8 cellular contexts compared by ENCODE assay signal in the genomic region with DNA sequence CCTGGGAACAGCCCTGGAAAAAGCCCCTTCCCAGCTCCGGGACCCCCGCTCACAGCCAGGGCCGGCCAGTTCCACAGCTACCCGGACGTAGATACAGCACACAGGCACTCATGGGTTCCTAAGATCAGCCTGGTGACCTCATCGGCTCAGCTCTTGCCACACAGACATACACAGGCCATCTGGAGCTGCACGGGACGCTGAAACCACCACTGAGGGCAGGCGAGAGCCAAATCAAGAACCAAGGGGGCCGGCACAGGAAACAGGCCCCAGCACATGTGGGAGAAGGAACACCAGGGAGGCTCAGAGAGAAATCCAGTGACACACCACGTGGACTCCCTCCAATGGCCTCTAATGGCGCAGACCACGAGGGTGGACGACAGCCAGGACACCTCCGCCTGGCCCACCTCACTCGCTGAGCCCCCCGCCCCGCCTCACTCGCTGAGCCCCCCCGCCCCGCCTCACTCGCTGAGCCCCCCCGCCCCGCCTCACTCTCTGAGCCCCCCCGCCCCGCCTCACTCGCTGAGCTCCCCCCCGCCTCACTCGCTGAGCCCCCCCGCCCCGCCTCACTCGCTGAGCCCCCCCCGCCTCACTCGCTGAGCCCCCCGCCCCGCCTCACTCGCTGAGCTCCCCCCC.
DNase-seq lines count a peak whose midpoint lies in the region; ATAC-seq and TF ChIP-seq lines count a peak whose summit lies in the region.

No MANE protein-coding gene starts in this region.

- peak overlapping the region; percentile 61 for H3K9ac ChIP-seq in KMS-11

- H3K27ac Mint-ChIP-seq in activated T-helper 1 cell treated with anti-CD3 and anti-CD28 coated beads, Interleukin-12 subunit alpha, Interleukin-12 subunit beta, Interleukin-2, Interleukin-4 antibody, amounts not matched to agents 30 ng/mL and 10 ng/mL and 1 ng/mL, durations not matched to agents 14 hours and 24 hours and 36 hours, result peak overlapping the region; percentile 44

- H3K4me2 ChIP-seq in KMS-11, result peak overlapping the region; percentile 96

- peaks cover 34% of the 10 kb centered on the region for H3K36me3 Mint-ChIP-seq in activated T-helper 1 cell treated with anti-CD3 and anti-CD28 coated beads, Interleukin-12 subunit alpha, Interleukin-12 subunit beta, Interleukin-2, Interleukin-4 antibody, amounts not matched to agents 30 ng/mL and 10 ng/mL and 1 ng/mL, durations not matched to agents 14 hours and 24 hours and 36 hours (ENCODE audit: low read depth)

- DNase-seq in ELR (ENCODE audit: low read depth) (peak; percentile 58), iris pigment epithelial cell (ENCODE audit: low read depth) (peak; percentile 93), HuH-7.5 (ENCODE audit: low spot score) (no peak), medulla oblongata (ENCODE audit: extremely low spot score) (no peak), NCI-H187 treated with DMSO at 0.1 percent for 48 hours (lab: John Stamatoyannopoulos, UW) (no peak)
- no peak for DNase-seq in activated T-helper 1 cell treated with anti-CD3 and anti-CD28 coated beads, Interleukin-12 subunit alpha, Interleukin-12 subunit beta, Interleukin-2, Interleukin-4 antibody, amounts not matched to agents 30 ng/mL and 10 ng/mL and 1 ng/mL, durations not matched to agents 14 hours and 24 hours and 36 hours (ENCODE audit: low spot score)

- H3K4me1 ChIP-seq in KMS-11 (ENCODE audit: low read depth, poor library complexity, severe bottlenecking), result peaks cover 10% of the 10 kb centered on the region

- intact Hi-C loops in activated T-helper 1 cell treated with anti-CD3 and anti-CD28 coated beads, Interleukin-12 subunit alpha, Interleukin-12 subunit beta, Interleukin-2, Interleukin-4 antibody, amounts not matched to agents 30 ng/mL and 10 ng/mL and 1 ng/mL, durations not matched to agents 14 hours and 24 hours and 36 hours (cut with micrococcal nuclease), result no loop called here

- H3K79me2 ChIP-seq in KMS-11 (ENCODE audit: insufficient read depth, low read depth), result no peaks in the 10 kb centered on the region

- no peaks in the 10 kb centered on the region for H3K36me3 ChIP-seq in KMS-11 (ENCODE audit: insufficient read depth)

- 0 out of 2 replicates have a peak, but pooled peaks have one; percentile 19 for TF ChIP-seq CTCF in KMS-11 (conservative IDR thresholded peaks at IDR 0.05; ENCODE audit: low read depth, low read length)

- no peak for ATAC-seq in HG03520 (IDR thresholded peaks at IDR 0.05; ENCODE audit: unreplicated experiment)

- H3K9me3 Mint-ChIP-seq in activated T-helper 1 cell treated with anti-CD3 and anti-CD28 coated beads, Interleukin-12 subunit alpha, Interleukin-12 subunit beta, Interleukin-2, Interleukin-4 antibody, amounts not matched to agents 30 ng/mL and 10 ng/mL and 1 ng/mL, durations not matched to agents 14 hours and 24 hours and 36 hours, result no peaks in the 10 kb centered on the region

- no peaks in the 10 kb centered on the region for H3K27me3 Mint-ChIP-seq in activated T-helper 1 cell treated with anti-CD3 and anti-CD28 coated beads, Interleukin-12 subunit alpha, Interleukin-12 subunit beta, Interleukin-2, Interleukin-4 antibody, amounts not matched to agents 30 ng/mL and 10 ng/mL and 1 ng/mL, durations not matched to agents 14 hours and 24 hours and 36 hours (ENCODE audit: insufficient read depth)

- H3K4me3 Mint-ChIP-seq in activated T-helper 1 cell treated with anti-CD3 and anti-CD28 coated beads, Interleukin-12 subunit alpha, Interleukin-12 subunit beta, Interleukin-2, Interleukin-4 antibody, amounts not matched to agents 30 ng/mL and 10 ng/mL and 1 ng/mL, durations not matched to agents 14 hours and 24 hours and 36 hours, result no peak overlapping the region

- no peak overlapping the region for H3K4me3 ChIP-seq in KMS-11 (IDR thresholded peaks at IDR 0.05; ENCODE audit: insufficient read depth, low read depth, low read length)

- H4K20me1 ChIP-seq in KMS-11 (ENCODE audit: insufficient read depth), result no peaks in the 10 kb centered on the region

- H3K27ac ChIP-seq in KMS-11, result peak overlapping the region; percentile 78

- peaks cover 35% of the 10 kb centered on the region for H3K4me1 Mint-ChIP-seq in activated T-helper 1 cell treated with anti-CD3 and anti-CD28 coated beads, Interleukin-12 subunit alpha, Interleukin-12 subunit beta, Interleukin-2, Interleukin-4 antibody, amounts not matched to agents 30 ng/mL and 10 ng/mL and 1 ng/mL, durations not matched to agents 14 hours and 24 hours and 36 hours (ENCODE audit: low read depth)

- H3K27me3 ChIP-seq in KMS-11 (ENCODE audit: insufficient read depth, low read depth), result no peaks in the 10 kb centered on the region

- peak overlapping the region; percentile 57 for H2AFZ ChIP-seq in KMS-11 (ENCODE audit: low read depth)

Comparison
In these comparisons a context has a peak if more than half of its experiments do, and no peak if none do; other contexts are left out.
1. DNase-seq: peak in ELR (single experiment) and iris pigment epithelial cell (single experiment); none in activated T-helper 1 cell treated with anti-CD3 and anti-CD28 coated beads, Interleukin-12 subunit alpha, Interleukin-12 subunit beta, Interleukin-2, Interleukin-4 antibody, amounts not matched to agents 30 ng/mL and 10 ng/mL and 1 ng/mL, durations not matched to agents 14 hours and 24 hours and 36 hours (single experiment), HuH-7.5 (single experiment), medulla oblongata (single experiment) and NCI-H187 treated with DMSO at 0.1 percent for 48 hours (single experiment).